9 cellular contexts compared by ENCODE assay signal in the genomic region with DNA sequence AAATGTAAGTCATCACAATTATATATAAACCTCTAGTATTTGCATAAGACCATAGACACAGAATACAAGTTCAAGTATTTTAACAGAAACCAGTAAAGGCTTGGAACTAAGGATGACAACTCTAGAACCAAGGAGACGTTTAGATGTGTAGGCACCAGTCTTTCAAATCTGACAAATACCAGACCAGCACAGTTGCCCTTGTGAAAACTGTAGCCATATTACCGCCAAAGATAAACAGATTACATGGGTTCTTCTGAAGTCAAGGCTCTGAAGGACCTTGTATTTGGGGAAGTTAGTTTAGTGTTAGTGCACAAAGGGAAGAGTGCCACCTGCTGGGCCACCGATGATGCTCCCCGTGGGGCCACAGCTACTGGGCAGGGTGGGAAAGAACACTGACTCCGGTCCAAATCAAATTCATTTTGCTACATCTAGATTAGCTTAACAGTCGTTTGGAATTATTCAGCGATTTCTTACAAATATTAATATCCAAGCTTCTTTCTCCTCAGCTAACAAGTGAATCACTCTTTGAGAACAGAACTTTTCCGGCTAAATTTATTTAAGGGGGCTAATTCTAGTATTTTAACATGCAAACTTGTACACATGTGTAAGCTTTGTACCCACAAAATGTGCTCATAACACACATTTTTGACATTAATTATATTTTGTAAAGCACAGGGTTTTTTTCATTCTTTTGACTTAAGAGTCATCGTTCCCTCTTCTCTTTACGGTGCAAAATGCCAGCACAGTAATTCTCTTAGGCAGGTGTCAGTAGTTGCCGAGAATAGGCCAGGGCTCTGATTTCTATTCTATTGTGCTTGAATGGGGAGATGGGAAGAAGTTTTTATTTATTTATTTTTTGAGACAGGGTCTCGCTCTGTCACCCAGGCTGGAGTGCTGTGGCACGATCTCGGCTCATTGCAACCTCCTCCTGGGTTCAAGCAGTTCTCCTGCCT. TPM values are rescaled to one million over a fixed set of nuclear protein-coding genes. Genes with fewer than 3 reads are reported as not detected.
A peak's percentile ranks its signal among the peaks of the same experiment; 100 is the strongest.
DNase-seq lines count a peak whose midpoint lies in the region; ATAC-seq and TF ChIP-seq lines count a peak whose summit lies in the region.
"Had no signal": no experiment of that assay in that cellular context is flagged by ENCODE, and none has a peak within 500 bp of the region (broad histone marks: within the 10 kb centered on the region; RNA-seq: fewer than 3 reads in every experiment).

No MANE protein-coding gene starts in this region.

- no peaks in the 10 kb centered on the region for H3K9me3 Mint-ChIP-seq in natural killer cell treated with Interleukin-12 subunit alpha and Interleukin-12 subunit beta and Interleukin-15 and Interleukin-18, amount 100 ng/mL, for 72 hours
- H3K9me3 Mint-ChIP-seq: dendritic cell treated with granulocyte-macrophage colony-stimulating factor and Interleukin-4, amounts not matched to agents 40 ng/mL and 50 ng/mL, for 4 days had no signal

- H3K4me1 ChIP-seq in OCI-LY3 (ENCODE audit: low read length), result peaks cover 28% of the 10 kb centered on the region

- no peaks in the 10 kb centered on the region for H3K36me3 ChIP-seq in OCI-LY3 (replicated peaks; ENCODE audit: low read depth, low read length)

- H3K4me1 Mint-ChIP-seq in natural killer cell treated with Interleukin-12 subunit alpha and Interleukin-12 subunit beta and Interleukin-15 and Interleukin-18, amount 100 ng/mL, for 72 hours (ENCODE audit: low read depth in 2 of 2), result peaks cover 0 to 12% of the 10 kb centered on the region in 2 donors

- peak overlapping the region; percentile 49 for H3K27ac ChIP-seq in OCI-LY3 (ENCODE audit: low read length)

- H3K9ac ChIP-seq in OCI-LY3 (ENCODE audit: low read length), result peak overlapping the region; percentile 54

- H3K4me3 Mint-ChIP-seq in natural killer cell treated with Interleukin-12 subunit alpha and Interleukin-12 subunit beta and Interleukin-15 and Interleukin-18, amount 100 ng/mL, for 72 hours, result no peak overlapping the region
- H3K4me3 Mint-ChIP-seq: dendritic cell treated with granulocyte-macrophage colony-stimulating factor and Interleukin-4, amounts not matched to agents 40 ng/mL and 50 ng/mL, for 4 days had no signal

- peak overlapping the region; percentile 94 for H2AFZ ChIP-seq in OCI-LY3 (ENCODE audit: low read depth, low read length)

- peak overlapping the region; percentile 78 for H3K4me2 ChIP-seq in OCI-LY3 (ENCODE audit: low read length)

- peak; percentile 88 for DNase-seq in DMS53 (lab: John Stamatoyannopoulos, UW)
- peak in 70 of 76 experiments; percentile 3 to 82 (median 56) for DNase-seq in HUDEP-2 (lab: John Stamatoyannopoulos, UW; ENCODE audit: unreplicated experiment in 76 of 76)
- DNase-seq in activated CD8-positive, alpha-beta memory T cell treated with anti-CD3 and anti-CD28 coated beads, Interleukin-2, amount 50 U/mL, for 4 hours, result peak; percentile 79
- DNase-seq in erythroblast (lab: John Stamatoyannopoulos, UW), result peak; percentile 87 to 89
- DNase-seq in natural killer cell treated with Interleukin-12 subunit alpha and Interleukin-12 subunit beta and Interleukin-15 and Interleukin-18, amount 100 ng/mL, for 72 hours (ENCODE audit: low spot score), result peak; percentile 77
- peak; percentile 75 for DNase-seq in stimulated activated naive CD4-positive, alpha-beta T cell treated with Interleukin-2 at 50 U/mL for 16 hours (lab: John Stamatoyannopoulos, UW)

- no peaks in the 10 kb centered on the region for H3K27me3 ChIP-seq in OCI-LY3 (ENCODE audit: low read depth, low read length)

- H3K27me3 Mint-ChIP-seq in natural killer cell treated with Interleukin-12 subunit alpha and Interleukin-12 subunit beta and Interleukin-15 and Interleukin-18, amount 100 ng/mL, for 72 hours, result peaks cover 14 to 23% of the 10 kb centered on the region in 2 donors
- H3K27me3 Mint-ChIP-seq: dendritic cell treated with granulocyte-macrophage colony-stimulating factor and Interleukin-4, amounts not matched to agents 40 ng/mL and 50 ng/mL, for 4 days had no signal

- TF ChIP-seq POLR2A in erythroblast (IDR thresholded peaks at IDR 0.05; ENCODE audit: low read length), result no peak

- peak; percentile 99 for TF ChIP-seq CTCF in OCI-LY3 (IDR thresholded peaks at IDR 0.05; ENCODE audit: low read depth, low read length)

- H4K20me1 ChIP-seq in OCI-LY3 (ENCODE audit: insufficient read depth, low read length), result no peaks in the 10 kb centered on the region

- H3K36me3 Mint-ChIP-seq in natural killer cell treated with Interleukin-12 subunit alpha and Interleukin-12 subunit beta and Interleukin-15 and Interleukin-18, amount 100 ng/mL, for 72 hours, result no peaks in the 10 kb centered on the region

- ATAC-seq in GM21526 (IDR thresholded peaks at IDR 0.05; ENCODE audit: low FRiP score, unreplicated experiment), result peak; percentile 94
- ATAC-seq in natural killer cell treated with Interleukin-12 subunit alpha and Interleukin-12 subunit beta and Interleukin-15 and Interleukin-18, amount 100 ng/mL, for 72 hours, result peak; percentile 95 to 98

- H3K4me3 ChIP-seq in OCI-LY3 (ENCODE audit: low read length), result peak overlapping the region; percentile 54

- peak overlapping the region in 1 of 2 donors; percentile 76 for H3K27ac Mint-ChIP-seq in natural killer cell treated with Interleukin-12 subunit alpha and Interleukin-12 subunit beta and Interleukin-15 and Interleukin-18, amount 100 ng/mL, for 72 hours
- H3K27ac Mint-ChIP-seq: dendritic cell treated with granulocyte-macrophage colony-stimulating factor and Interleukin-4, amounts not matched to agents 40 ng/mL and 50 ng/mL, for 4 days had no signal

- H3K79me2 ChIP-seq in OCI-LY3 (ENCODE audit: low read length), result no peaks in the 10 kb centered on the region

- no peaks in the 10 kb centered on the region for H3K9me3 ChIP-seq in OCI-LY3 (ENCODE audit: insufficient read depth, low read length)

RNA-seq across cellular contexts. Expression of a gene that starts 8.0 kb away (rescaled TPM):
- 100 to 1,000 TPM; 133 to 182 TPM for total RNA-seq in natural killer cell treated with Interleukin-12 subunit alpha and Interleukin-12 subunit beta and Interleukin-15 and Interleukin-18, amount 100 ng/mL, for 72 hours

Comparison
In these comparisons a context has a peak if more than half of its experiments do, and no peak if none do; other contexts are left out.
1. Peak in every context shown above with its lines: DNase-seq, ATAC-seq, H3K4me3 ChIP-seq and H3K27ac ChIP-seq.